ENCODE assay signal across 1 cellular context in the genomic region with DNA sequence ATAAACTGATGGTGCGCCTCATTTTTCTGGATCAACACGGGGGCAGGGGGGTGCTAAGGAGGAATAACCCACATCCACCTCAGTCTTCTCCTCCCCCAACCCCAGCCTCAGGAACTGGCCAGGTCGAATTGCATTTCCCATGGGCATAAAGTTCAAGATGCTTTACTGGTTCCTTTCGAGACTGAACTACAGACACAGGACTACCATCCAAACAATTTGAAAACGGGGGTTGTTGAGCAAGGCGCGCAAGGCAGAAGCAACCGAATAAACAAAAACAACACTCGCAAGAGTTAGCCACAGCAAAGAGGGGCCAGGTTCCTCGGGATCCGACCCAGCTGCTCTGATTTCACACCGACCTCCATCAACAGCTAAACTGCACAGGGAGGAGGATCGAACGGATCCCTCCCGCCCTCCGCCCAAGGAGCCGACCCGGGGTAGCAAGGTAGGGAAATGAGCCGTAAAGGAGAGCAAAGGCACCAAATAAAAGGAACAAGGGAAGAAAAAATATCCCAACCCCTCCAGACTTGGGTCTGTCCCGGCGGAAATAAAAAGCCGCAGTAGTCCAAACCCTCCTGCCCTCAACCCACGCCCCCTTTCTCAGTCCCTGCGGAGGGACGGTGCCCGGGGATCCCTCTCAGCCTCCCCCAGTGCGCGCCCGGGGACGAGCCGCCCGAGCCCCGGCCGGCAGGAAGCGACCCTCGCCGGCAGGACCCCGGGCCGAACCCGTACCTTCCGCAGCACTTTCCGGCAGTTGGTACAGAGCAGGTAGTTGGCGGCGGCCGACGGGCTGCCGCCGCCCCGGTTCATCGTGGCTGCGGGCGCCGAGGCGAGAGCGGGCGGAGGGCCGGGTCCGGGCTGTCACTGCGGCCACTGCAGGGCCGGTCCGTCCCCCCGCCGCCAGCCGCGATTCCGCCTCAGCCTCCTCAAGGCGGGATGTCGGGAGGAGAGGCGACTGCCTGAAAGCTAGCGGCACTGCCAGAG.
TF ChIP-seq lines count a peak whose summit lies in the region.

No MANE protein-coding gene starts in this region.

TF ChIP-seq in WTC11, 78 proteins besides CTCF, POLR2A, EP300 and RAD21 (continued from another document):
- TF ChIP-seq, protein P1, sequence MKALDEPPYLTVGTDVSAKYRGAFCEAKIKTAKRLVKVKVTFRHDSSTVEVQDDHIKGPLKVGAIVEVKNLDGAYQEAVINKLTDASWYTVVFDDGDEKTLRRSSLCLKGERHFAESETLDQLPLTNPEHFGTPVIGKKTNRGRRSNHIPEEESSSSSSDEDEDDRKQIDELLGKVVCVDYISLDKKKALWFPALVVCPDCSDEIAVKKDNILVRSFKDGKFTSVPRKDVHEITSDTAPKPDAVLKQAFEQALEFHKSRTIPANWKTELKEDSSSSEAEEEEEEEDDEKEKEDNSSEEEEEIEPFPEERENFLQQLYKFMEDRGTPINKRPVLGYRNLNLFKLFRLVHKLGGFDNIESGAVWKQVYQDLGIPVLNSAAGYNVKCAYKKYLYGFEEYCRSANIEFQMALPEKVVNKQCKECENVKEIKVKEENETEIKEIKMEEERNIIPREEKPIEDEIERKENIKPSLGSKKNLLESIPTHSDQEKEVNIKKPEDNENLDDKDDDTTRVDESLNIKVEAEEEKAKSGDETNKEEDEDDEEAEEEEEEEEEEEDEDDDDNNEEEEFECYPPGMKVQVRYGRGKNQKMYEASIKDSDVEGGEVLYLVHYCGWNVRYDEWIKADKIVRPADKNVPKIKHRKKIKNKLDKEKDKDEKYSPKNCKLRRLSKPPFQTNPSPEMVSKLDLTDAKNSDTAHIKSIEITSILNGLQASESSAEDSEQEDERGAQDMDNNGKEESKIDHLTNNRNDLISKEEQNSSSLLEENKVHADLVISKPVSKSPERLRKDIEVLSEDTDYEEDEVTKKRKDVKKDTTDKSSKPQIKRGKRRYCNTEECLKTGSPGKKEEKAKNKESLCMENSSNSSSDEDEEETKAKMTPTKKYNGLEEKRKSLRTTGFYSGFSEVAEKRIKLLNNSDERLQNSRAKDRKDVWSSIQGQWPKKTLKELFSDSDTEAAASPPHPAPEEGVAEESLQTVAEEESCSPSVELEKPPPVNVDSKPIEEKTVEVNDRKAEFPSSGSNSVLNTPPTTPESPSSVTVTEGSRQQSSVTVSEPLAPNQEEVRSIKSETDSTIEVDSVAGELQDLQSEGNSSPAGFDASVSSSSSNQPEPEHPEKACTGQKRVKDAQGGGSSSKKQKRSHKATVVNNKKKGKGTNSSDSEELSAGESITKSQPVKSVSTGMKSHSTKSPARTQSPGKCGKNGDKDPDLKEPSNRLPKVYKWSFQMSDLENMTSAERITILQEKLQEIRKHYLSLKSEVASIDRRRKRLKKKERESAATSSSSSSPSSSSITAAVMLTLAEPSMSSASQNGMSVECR (CRISPR knock-in tag; IDR thresholded peaks at IDR 0.05; ENCODE audit: borderline replicate concordance) = 0 out of 2 replicates have a peak, but pooled peaks have one; percentile 44
- 0 out of 2 replicates have a peak, but pooled peaks have one; percentile 34 for TF ChIP-seq ELF4 (CRISPR knock-in tag; IDR thresholded peaks at IDR 0.05; ENCODE audit: low read depth)
- 0 out of 2 replicates have a peak, but pooled peaks have one; percentile 24 for TF ChIP-seq SP1 (CRISPR knock-in tag; conservative IDR thresholded peaks at IDR 0.05)
